8 cellular contexts compared by ENCODE assay signal in genomic region chr16:68005786-68006286, GRCh38. TPM values are rescaled to one million over a fixed set of nuclear protein-coding genes. Genes with fewer than 3 reads are reported as not detected.
DNase-seq lines count a peak whose midpoint lies in the region; ATAC-seq and TF ChIP-seq lines count a peak whose summit lies in the region.

No MANE protein-coding gene starts in this region.

- H3K27me3 Mint-ChIP-seq in CD8-positive, alpha-beta T cell (ENCODE audit: low read depth), result no peaks in the 10 kb centered on the region
- H3K27me3 Mint-ChIP-seq in naive B cell, result no peaks in the 10 kb centered on the region

- no peaks in the 10 kb centered on the region for H3K36me3 Mint-ChIP-seq in CD8-positive, alpha-beta T cell
- no peaks in the 10 kb centered on the region for H3K36me3 Mint-ChIP-seq in naive B cell

- H3K4me3 Mint-ChIP-seq in CD8-positive, alpha-beta T cell, result peak overlapping the region; percentile 51
- peak overlapping the region; percentile 21 to 84 (median 71) for H3K4me3 Mint-ChIP-seq in naive B cell

- H2AFZ ChIP-seq in SU-DHL-6 (ENCODE audit: low read depth, low read length, severe bottlenecking), result peak overlapping the region; percentile 71

- no peaks in the 10 kb centered on the region for H3F3A ChIP-seq in SU-DHL-6 (ENCODE audit: insufficient read depth)

- CTCF ChIA-PET in CD8-positive, alpha-beta T cell (lab: Charles Lee), result interaction anchor here (0.6 to 2.7 kb wide), 12 partner anchors 7 to 122 kb away, joined by 3 to 15 read pairs (median 4); partner anchors contain the start of genes DDX28 and DUS2

- no peaks in the 10 kb centered on the region for H3K9me2 ChIP-seq in SU-DHL-6 (replicated peaks; ENCODE audit: insufficient read depth, low read length)

- peaks cover 39% of the 10 kb centered on the region for H3K4me1 Mint-ChIP-seq in CD8-positive, alpha-beta T cell (ENCODE audit: low read depth)
- peaks cover 32 to 47% (median 37%) of the 10 kb centered on the region in 3 donors for H3K4me1 Mint-ChIP-seq in naive B cell

- peak overlapping the region; percentile 99 for H3K27ac Mint-ChIP-seq in CD8-positive, alpha-beta T cell
- peak overlapping the region; percentile 90 to 98 (median 94) for H3K27ac Mint-ChIP-seq in naive B cell

- H4K20me1 ChIP-seq in SU-DHL-6 (ENCODE audit: low read depth, low read length), result no peaks in the 10 kb centered on the region

- no peaks in the 10 kb centered on the region for H3K9me3 ChIP-seq in CD8-positive, alpha-beta T cell (ENCODE audit: low read length)
- H3K9me3 ChIP-seq in SU-DHL-6 (ENCODE audit: insufficient read depth, low read length), result no peaks in the 10 kb centered on the region

- H3K4me3 ChIP-seq in CD8-positive, alpha-beta T cell (ENCODE audit: low read depth, low read length), result no peak overlapping the region
- H3K4me3 ChIP-seq in SU-DHL-6 (ENCODE audit: insufficient read depth, low read length, poor library complexity, severe bottlenecking), result no peak overlapping the region

- intact Hi-C loops in CD8-positive, alpha-beta T cell (cut with DNase I, micrococcal nuclease), result loop anchor here in 1 of 2 experiments (5.0 kb wide), 1 partner anchor 71 kb away; no protein-coding TSS in a partner anchor

- no peaks in the 10 kb centered on the region for H3K36me3 ChIP-seq in CD8-positive, alpha-beta T cell (ENCODE audit: insufficient read depth, low read length)
- H3K36me3 ChIP-seq in SU-DHL-6 (ENCODE audit: low read length), result no peaks in the 10 kb centered on the region

- peak; percentile 96 for ATAC-seq in CD8-positive, alpha-beta T cell
- ATAC-seq in naive B cell (ENCODE audit: low read depth in 2 of 2) (peak; percentile 99), HG03469 (IDR thresholded peaks at IDR 0.05; ENCODE audit: unreplicated experiment) (no peak)

- no peak overlapping the region for H3K4me2 ChIP-seq in SU-DHL-6 (ENCODE audit: low read depth, low read length, poor library complexity, severe bottlenecking)

- H3K27me3 ChIP-seq in CD8-positive, alpha-beta T cell (ENCODE audit: insufficient read depth, low read length), result no peaks in the 10 kb centered on the region
- no peaks in the 10 kb centered on the region for H3K27me3 ChIP-seq in SU-DHL-6 (ENCODE audit: low read length)

- peaks cover 33% of the 10 kb centered on the region for H3K4me1 ChIP-seq in CD8-positive, alpha-beta T cell (ENCODE audit: insufficient read depth, low read length)

- H3K9ac ChIP-seq in SU-DHL-6 (ENCODE audit: low read length), result no peak overlapping the region

- H3K27ac ChIP-seq in CD8-positive, alpha-beta T cell (ENCODE audit: low read depth, low read length), result peak overlapping the region; percentile 75
- H3K27ac ChIP-seq in SU-DHL-6 (ENCODE audit: low read depth, low read length), result no peak overlapping the region; the same call in 1 of the 2 replicates

- no peak for TF ChIP-seq CTCF in CD8-positive, alpha-beta T cell (IDR thresholded peaks at IDR 0.05)
- TF ChIP-seq CTCF in SU-DHL-6 (IDR thresholded peaks at IDR 0.05; ENCODE audit: insufficient read depth, low read length, poor library complexity, severe bottlenecking), result no peak

- H3K79me2 ChIP-seq in SU-DHL-6 (ENCODE audit: insufficient read depth, low read length), result no peaks in the 10 kb centered on the region

- peak; percentile 39 to 85 (median 56) for DNase-seq in CD8-positive, alpha-beta T cell
- DNase-seq in dermis microvascular lymphatic vessel endothelial cell (ENCODE audit: low read depth in 2 of 2) (peak; percentile 97), naive B cell (peak; percentile 68), NCI-H510A (lab: John Stamatoyannopoulos, UW) (no peak), AG08396 (ENCODE audit: low spot score) (no peak), cerebellum (ENCODE audit: low spot score) (no peak)

- POLR2A ChIA-PET in CD8-positive, alpha-beta T cell (lab: Charles Lee), result interaction anchor here (0.6 to 2.9 kb wide), 17 partner anchors 10 to 305 kb away, joined by 3 to 27 read pairs (median 4); partner anchors contain the start of genes DDX28, DPEP2NB, DUS2 and NFATC3

- H3K9me3 Mint-ChIP-seq in CD8-positive, alpha-beta T cell, result no peaks in the 10 kb centered on the region
- no peaks in the 10 kb centered on the region for H3K9me3 Mint-ChIP-seq in naive B cell

RNA-seq across cellular contexts. Expression of gene DPEP2, which starts 6.6 kb away (rescaled TPM):
- total RNA-seq in CD8-positive, alpha-beta T cell, result 10 to 100 TPM; 22.5 to 23.7 TPM
- total RNA-seq in dermis microvascular lymphatic vessel endothelial cell, result 4.1 and 25.5 TPM in 2 replicates
- 100 to 1,000 TPM in 1 of 6 donors, 10 to 100 TPM in 5; 57.3 to 125 (median 75.1) TPM for polyA plus RNA-seq in naive B cell (ENCODE audit: low read depth in 6 of 6)
- 0.73 TPM for total RNA-seq in cerebellum

RNA-seq across cellular contexts. Expression of gene DPEP2NB, which starts 9.9 kb away (rescaled TPM):
- not detected for total RNA-seq in CD8-positive, alpha-beta T cell
- total RNA-seq in dermis microvascular lymphatic vessel endothelial cell (not detected in 2 replicates), cerebellum (not detected)
- polyA plus RNA-seq in naive B cell (ENCODE audit: low read depth in 6 of 6), result under 1 TPM in 1 of 6 donors, not detected in 5; 0.45 TPM

RNA-seq across cellular contexts. Expression of gene DDX28, which starts 17.2 kb away (rescaled TPM):
- total RNA-seq in CD8-positive, alpha-beta T cell, result 10 to 100 TPM; 18.5 to 20.9 TPM
- 14.5 and 27.6 TPM in 2 replicates for total RNA-seq in dermis microvascular lymphatic vessel endothelial cell
- polyA plus RNA-seq in naive B cell (ENCODE audit: low read depth in 6 of 6), result 10 to 100 TPM; 39.8 to 71.5 (median 48.8) TPM
- 6.8 TPM for total RNA-seq in cerebellum

RNA-seq across cellular contexts. Expression of gene DUS2, which starts 17.2 kb away (rescaled TPM):
- 1 to 10 TPM; 9.5 TPM for total RNA-seq in CD8-positive, alpha-beta T cell
- total RNA-seq in dermis microvascular lymphatic vessel endothelial cell (19.4 and 22.5 TPM in 2 replicates), cerebellum (9.3 TPM)
- polyA plus RNA-seq in naive B cell (ENCODE audit: low read depth in 6 of 6), result 10 to 100 TPM; 36.8 to 51.8 (median 49.9) TPM

RNA-seq across cellular contexts. Expression of gene DPEP3, which starts 25.5 kb away (rescaled TPM):
- total RNA-seq in CD8-positive, alpha-beta T cell, result under 1 TPM; 0.30 to 0.58 TPM
- 0.13 TPM in 1 of 2 replicates, not detected in the other for total RNA-seq in dermis microvascular lymphatic vessel endothelial cell
- polyA plus RNA-seq in naive B cell (ENCODE audit: low read depth in 6 of 6), result under 1 TPM in 4 of 6 donors, not detected in 2; 0.44 to 0.83 (median 0.55) TPM
- not detected for total RNA-seq in cerebellum

Comparison
In these comparisons a context has a peak if more than half of its experiments do, and no peak if none do; other contexts are left out.
1. DNase-seq: peak in CD8-positive, alpha-beta T cell (7 of 7), dermis microvascular lymphatic vessel endothelial cell (2 of 2) and naive B cell (single experiment); none in NCI-H510A (single experiment), AG08396 (single experiment) and cerebellum (single experiment).